Comparison of ENCODE assay signal across 9 cellular contexts in genomic region chr2:199160081-199160480, GRCh38.
"Had no signal": no experiment of that assay in that cellular context is flagged by ENCODE, and none has a peak within 500 bp of the region (broad histone marks: within the 10 kb centered on the region; RNA-seq: fewer than 3 reads in every experiment).

No MANE protein-coding gene starts in this region.

- DNase-seq: activated CD4-positive, CD25-positive, alpha-beta regulatory T cell treated with anti-CD3 and anti-CD28 coated beads, Interleukin-2, amount 50 U/mL, for 72 hours; activated naive CD8-positive, alpha-beta T cell treated with anti-CD3 and anti-CD28 coated beads for 36 hours; cortex of kidney; effector memory CD8-positive, alpha-beta T cell; hippocampal formation; kidney; left lung; naive thymus-derived CD8-positive, alpha-beta T cell had no signal

- ATAC-seq: effector memory CD8-positive, alpha-beta T cell; naive thymus-derived CD8-positive, alpha-beta T cell; stimulated activated effector memory CD8-positive, alpha-beta T cell treated with anti-CD3 and anti-CD28 coated beads, Interleukin-12 subunit alpha, Interleukin-12 subunit beta, amount 100 ng/mL, for 72 hours had no signal
